ENCODE assay signal across 16 cellular contexts in genomic region chr11:86888164-86888977, GRCh38.
A peak's percentile ranks its signal among the peaks of the same experiment; 100 is the strongest.
DNase-seq lines count a peak whose midpoint lies in the region; TF ChIP-seq lines count a peak whose summit lies in the region.
"Had no signal": no experiment of that assay in that cellular context is flagged by ENCODE, and none has a peak within 500 bp of the region (broad histone marks: within the 10 kb centered on the region; RNA-seq: fewer than 3 reads in every experiment).

No MANE protein-coding gene starts in this region.

- CTCF ChIA-PET in AG04450 (lab: Charles Lee): interaction anchor here (1.6 to 3.0 kb wide), 2 partner anchors 18 kb away, joined by 6 to 18 read pairs; no protein-coding TSS in a partner anchor

- H3K36me3 ChIP-seq in mesenchymal stem cell (ENCODE audit: control insufficient read depth in 1 of 2, insufficient read depth in 2 of 2, low read depth in 1 of 2, low read length in 2 of 2) (no peaks in the 10 kb centered on the region), osteoblast (ENCODE audit: insufficient read depth, low read length) (no peaks in the 10 kb centered on the region)

- 84% methylated on average over 5 of the region's 5 CpGs for WGBS in mesenchymal stem cell

- H2BK12ac ChIP-seq in mesenchymal stem cell (ENCODE audit: low read length in 2 of 2): no peak overlapping the region

- H3K79me1 ChIP-seq in mesenchymal stem cell (replicated peaks; ENCODE audit: low read length, poor library complexity, severe bottlenecking): peaks cover 3% of the 10 kb centered on the region

- H2AK5ac ChIP-seq in mesenchymal stem cell (ENCODE audit: low read length, severe bottlenecking): peak overlapping the region; percentile 14

- no peak overlapping the region for H3K4me2 ChIP-seq in mesenchymal stem cell (ENCODE audit: low read length, poor library complexity, severe bottlenecking)
- no peak overlapping the region for H3K4me2 ChIP-seq in osteoblast (ENCODE audit: insufficient read depth, low read length)
- H3K4me2 ChIP-seq: hepatocyte had no signal

- H3K4ac ChIP-seq in mesenchymal stem cell (ENCODE audit: low read depth in 1 of 2, low read length in 2 of 2): no peak overlapping the region

- H3K23ac ChIP-seq in mesenchymal stem cell (ENCODE audit: low read length in 2 of 2): no peak overlapping the region

- no peak overlapping the region for H2BK5ac ChIP-seq in mesenchymal stem cell (ENCODE audit: low read depth, low read length, poor library complexity, severe bottlenecking)

- H3K27me3 ChIP-seq in AG04450 (ENCODE audit: control insufficient read depth, insufficient read depth, low read length) (no peaks in the 10 kb centered on the region), mesenchymal stem cell (ENCODE audit: control insufficient read depth in 1 of 2, insufficient read depth in 1 of 2, low read length in 2 of 2) (no peaks in the 10 kb centered on the region), osteoblast (ENCODE audit: insufficient read depth, low read length) (no peaks in the 10 kb centered on the region)
- H3K27me3 ChIP-seq: hepatocyte had no signal

- H3K14ac ChIP-seq in mesenchymal stem cell (ENCODE audit: low read length in 2 of 2): no peak overlapping the region

- H4K8ac ChIP-seq in mesenchymal stem cell (ENCODE audit: low read length): no peak overlapping the region

- no peaks in the 10 kb centered on the region for H3K9me3 ChIP-seq in AG04450 (ENCODE audit: control insufficient read depth, insufficient read depth, low read length)
- H3K9me3 ChIP-seq in mesenchymal stem cell (ENCODE audit: control insufficient read depth, low read length): no peaks in the 10 kb centered on the region
- H3K9me3 ChIP-seq in osteoblast (ENCODE audit: low read depth, low read length): no peaks in the 10 kb centered on the region

- TF ChIP-seq CTCF in AG04450 (IDR thresholded peaks at IDR 0.05; ENCODE audit: low read depth, low read length) (no peak), choroid plexus epithelial cell (conservative IDR thresholded peaks at IDR 0.05; ENCODE audit: low read depth, low read length) (no peak), osteoblast (IDR thresholded peaks at IDR 0.05; ENCODE audit: extremely low read depth, low read depth, low read length) (no peak)

- H3K4me3 ChIP-seq in AG04450 (ENCODE audit: low read depth, low read length): no peak overlapping the region
- H3K4me3 ChIP-seq in choroid plexus epithelial cell (ENCODE audit: low read depth, low read length): no peak overlapping the region
- peak overlapping the region in 1 of 2 experiments; percentile 22 for H3K4me3 ChIP-seq in mesenchymal stem cell (ENCODE audit: insufficient read depth in 1 of 2, low read depth in 1 of 2, low read length in 2 of 2)
- H3K4me3 ChIP-seq in osteoblast (ENCODE audit: insufficient read depth, low read length): no peak overlapping the region
- H3K4me3 ChIP-seq: hepatocyte, lung had no signal

- H2AFZ ChIP-seq in mesenchymal stem cell (ENCODE audit: low read depth, low read length) (no peak overlapping the region), osteoblast (ENCODE audit: low read length) (no peak overlapping the region)
- H2AFZ ChIP-seq: hepatocyte, parathyroid adenoma had no signal

- no peak overlapping the region for H4K91ac ChIP-seq in mesenchymal stem cell (ENCODE audit: low read length)

- no peak overlapping the region for H3K9ac ChIP-seq in mesenchymal stem cell (ENCODE audit: low read length)
- H3K9ac ChIP-seq: parathyroid adenoma had no signal

- no peak overlapping the region for H2BK120ac ChIP-seq in mesenchymal stem cell (ENCODE audit: low read depth, low read length)

- H3K79me2 ChIP-seq in osteoblast (ENCODE audit: insufficient read depth, low read length): no peaks in the 10 kb centered on the region
- H3K79me2 ChIP-seq: hepatocyte, parathyroid adenoma had no signal

- DNase-seq in AG04450 (ENCODE audit: low read depth, low spot score) (peak; percentile 71), HT1080 (ENCODE audit: low read depth) (peak; percentile 33), choroid plexus epithelial cell (ENCODE audit: low read depth) (peak; percentile 86), mesenchymal stem cell (peak; percentile 22), iPS-NIHi11 (ENCODE audit: low spot score) (no peak), osteoblast (ENCODE audit: insufficient read length, low spot score, missing footprints) (no peak), DMS53 (lab: John Stamatoyannopoulos, UW) (no peak), COLO668 (lab: John Stamatoyannopoulos, UW; ENCODE audit: unreplicated experiment) (no peak)
- DNase-seq: activated CD4-positive, CD25-positive, alpha-beta regulatory T cell; central memory CD4-positive, alpha-beta T cell; NCI-H1092; NCI-H510A; T-helper 1 cell had no signal

- H3K27ac ChIP-seq in AG04450 (ENCODE audit: low read depth, low read length) (peak overlapping the region; percentile 59), mesenchymal stem cell (ENCODE audit: low read length, poor library complexity, severe bottlenecking) (peak overlapping the region; percentile 66), osteoblast (ENCODE audit: low read depth, low read length) (no peak overlapping the region)
- H3K27ac ChIP-seq: hepatocyte, parathyroid adenoma had no signal

- POLR2A ChIA-PET in AG04450 (lab: Yijun Ruan, JAX): no interaction called here

- no peaks in the 10 kb centered on the region for H4K20me1 ChIP-seq in osteoblast (ENCODE audit: insufficient read depth, low read length)

- H3K4me1 ChIP-seq in mesenchymal stem cell (ENCODE audit: control insufficient read depth, insufficient read depth, low read depth, low read length) (peaks cover 3% of the 10 kb centered on the region), osteoblast (ENCODE audit: insufficient read depth, low read length) (no peaks in the 10 kb centered on the region)
- H3K4me1 ChIP-seq: parathyroid adenoma had no signal

- no peak overlapping the region for H2BK15ac ChIP-seq in mesenchymal stem cell (ENCODE audit: low read depth, poor library complexity, severe bottlenecking)

- H3K18ac ChIP-seq in mesenchymal stem cell (ENCODE audit: low read depth in 1 of 2, low read length in 2 of 2): no peak overlapping the region

Comparison
In these comparisons a context has a peak if more than half of its experiments do, and no peak if none do; other contexts are left out.
1. DNase-seq: peak in AG04450 (single experiment), HT1080 (single experiment), choroid plexus epithelial cell (single experiment) and mesenchymal stem cell (single experiment); none in iPS-NIHi11 (single experiment), osteoblast (single experiment), DMS53 (single experiment) and COLO668 (single experiment).